ENCODE assay signal across 8 cellular contexts in the genomic region with DNA sequence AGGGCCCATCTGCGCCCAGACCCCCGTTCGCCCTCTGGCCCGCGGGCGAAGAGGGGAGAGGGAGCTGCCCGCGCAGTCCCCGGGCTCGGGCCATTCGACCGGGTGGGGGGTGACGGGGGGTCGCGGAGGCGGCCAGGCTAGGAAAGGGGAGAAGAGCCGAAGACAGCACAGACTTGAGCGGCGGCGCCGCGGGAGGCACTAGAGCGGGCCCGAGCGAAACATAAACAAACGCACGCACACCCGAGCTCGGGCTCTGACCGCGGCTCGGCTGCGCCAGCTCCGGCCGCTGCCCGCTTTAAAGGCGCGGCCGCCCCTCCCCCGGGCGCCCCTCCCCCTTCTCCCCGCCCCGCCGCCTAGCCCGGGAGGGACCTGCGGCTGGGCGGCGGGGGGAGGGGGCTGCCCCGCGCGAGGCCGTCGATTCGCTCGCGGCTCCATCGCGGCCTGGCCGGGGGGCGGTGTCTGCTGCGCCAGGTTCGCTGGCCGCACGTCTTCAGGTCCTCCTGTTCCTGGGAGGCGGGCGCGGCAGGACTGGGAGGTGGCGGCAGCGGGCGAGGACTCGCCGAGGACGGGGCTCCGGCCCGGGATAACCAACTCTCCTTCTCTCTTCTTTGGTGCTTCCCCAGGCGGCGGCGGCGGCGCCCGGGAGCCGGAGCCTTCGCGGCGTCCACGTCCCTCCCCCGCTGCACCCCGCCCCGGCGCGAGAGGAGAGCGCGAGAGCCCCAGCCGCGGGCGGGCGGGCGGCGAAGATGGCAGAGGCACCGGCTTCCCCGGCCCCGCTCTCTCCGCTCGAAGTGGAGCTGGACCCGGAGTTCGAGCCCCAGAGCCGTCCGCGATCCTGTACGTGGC. TPM values are rescaled to one million over a fixed set of nuclear protein-coding genes. Genes with fewer than 3 reads are reported as not detected.
DNase-seq lines count a peak whose midpoint lies in the region; ATAC-seq and TF ChIP-seq lines count a peak whose summit lies in the region.

TSS of gene FOXO3 (plus strand) at position 455 of the 846 bp plus-strand sequence. CDS start at position 747, 292 bp downstream.

- TF ChIP-seq CTCF in GM12865 (IDR thresholded peaks at IDR 0.05; ENCODE audit: insufficient read depth, low read depth, low read length, missing control alignments): no peak
- peak; percentile 13; the same call in 1 of the 2 replicates for TF ChIP-seq CTCF in VCaP (conservative IDR thresholded peaks at IDR 0.05)
- no peak for TF ChIP-seq CTCF in cardiac fibroblast (IDR thresholded peaks at IDR 0.05; ENCODE audit: low read depth, low read length)

- peak; percentile 82 for DNase-seq in GM12865 (ENCODE audit: low read depth)
- peak; percentile 89 for DNase-seq in NCI-H146 (lab: John Stamatoyannopoulos, UW)
- DNase-seq in cardiac fibroblast (ENCODE audit: low read depth in 2 of 2): peak; percentile 88 to 96
- DNase-seq in iPS-NIHi11 (ENCODE audit: low spot score): peak; percentile 85

- H3K36me3 ChIP-seq in skeletal muscle satellite cell (ENCODE audit: insufficient read depth, low read length): peaks cover 13% of the 10 kb centered on the region

- peak within 1 kb of the TSS; percentile 96 for H3K27ac ChIP-seq in VCaP

- no peaks in the 10 kb centered on the region for H3K27me3 ChIP-seq in skeletal muscle satellite cell (ENCODE audit: control insufficient read depth, insufficient read depth, low read length)

- peak within 1 kb of the TSS; percentile 83 for H3K4me3 ChIP-seq in GM12865 (ENCODE audit: low read depth, low read length)
- H3K4me3 ChIP-seq in cardiac fibroblast (replicated peaks in 1 of 2; ENCODE audit: low read depth in 2 of 2, low read length in 2 of 2): peak within 1 kb of the TSS; percentile 91 to 93
- peak within 1 kb of the TSS; percentile 95 for H3K4me3 ChIP-seq in skeletal muscle satellite cell (ENCODE audit: low read length)

- H3K9ac ChIP-seq in skeletal muscle satellite cell (ENCODE audit: low read depth, low read length): peak within 1 kb of the TSS; percentile 88

- H3K4me2 ChIP-seq in skeletal muscle satellite cell (ENCODE audit: low read length): peak within 1 kb of the TSS; percentile 96

- peaks cover 22% of the 10 kb centered on the region for H3K4me1 ChIP-seq in skeletal muscle satellite cell (ENCODE audit: control insufficient read depth, insufficient read depth, low read length)

- no peaks in the 10 kb centered on the region for H3K9me3 ChIP-seq in skeletal muscle satellite cell (replicated peaks; ENCODE audit: low read length)

- no peak for ATAC-seq in HG02642 (IDR thresholded peaks at IDR 0.05; ENCODE audit: poor library complexity, unreplicated experiment)
- ATAC-seq in HG02852 (IDR thresholded peaks at IDR 0.05; ENCODE audit: unreplicated experiment): no peak

RNA-seq across cellular contexts. Expression of gene FOXO3, which starts in this region (rescaled TPM):
- total RNA-seq in skeletal muscle satellite cell (2012; rRNA removed): 33.0 and 40.2 TPM in 2 replicates
